In the genomic region with DNA sequence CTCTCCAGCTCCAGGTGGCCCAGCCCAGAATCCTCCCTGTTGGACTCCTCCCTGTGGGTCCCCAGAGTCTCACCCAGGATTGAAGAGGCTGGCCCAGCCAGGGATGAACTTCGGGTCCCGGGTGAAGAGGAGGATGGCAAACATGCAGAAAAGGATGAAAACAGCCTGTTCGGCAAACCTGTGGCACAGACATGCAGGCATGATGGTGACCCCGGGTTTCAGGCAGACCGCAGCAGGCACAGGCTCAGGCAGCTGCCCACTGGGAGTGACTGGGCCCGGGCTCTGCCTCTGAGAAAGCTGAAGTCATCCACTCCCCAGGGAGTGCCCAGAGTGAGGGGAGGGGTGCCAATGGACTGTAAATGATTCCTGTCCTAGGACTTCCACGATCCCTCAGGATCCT, we compare ENCODE assay signal across 34 cellular contexts. TPM values are rescaled to one million over a fixed set of nuclear protein-coding genes. Genes with fewer than 3 reads are reported as not detected.
"Had no signal": no experiment of that assay in that cellular context is flagged by ENCODE, and none has a peak within 500 bp of the region (broad histone marks: within the 10 kb centered on the region; RNA-seq: fewer than 3 reads in every experiment).

No MANE protein-coding gene starts in this region.

- H3K27ac ChIP-seq: PC-9, RWPE1, VCaP had no signal

- DNase-seq: activated B cell treated with CpG ODN at 0.5 μM for 24 hours; activated CD4-positive, alpha-beta memory T cell treated with anti-CD3 and anti-CD28 coated beads for 36 hours; activated CD4-positive, alpha-beta T cell treated with anti-CD3 and anti-CD28 coated beads for 4 hours; activated CD4-positive, alpha-beta T cell treated with anti-CD3 and anti-CD28 coated beads, Interleukin-2, amount 50 U/mL, for 1 hour; activated CD4-positive, CD25-positive, alpha-beta regulatory T cell treated with anti-CD3 and anti-CD28 coated beads, Interleukin-2, amount 50 U/mL, for 72 hours; activated CD8-positive, alpha-beta memory T cell treated with anti-CD3 and anti-CD28 coated beads, Interleukin-2, amount 50 U/mL, for 4 hours; activated gamma-delta T cell treated with Interleukin-2 at 50 U/mL for 16 hours; activated naive CD4-positive, alpha-beta T cell treated with anti-CD3 and anti-CD28 coated beads for 36 hours; activated T-cell treated with anti-CD3 and anti-CD28 coated beads for 4 hours; activated T-cell treated with anti-CD3 and anti-CD28 coated beads, Interleukin-2, amount 50 U/mL, for 4 hours; caudate nucleus; cerebellar nuclear complex; Karpas-422; NCI-H1092 treated with DMSO at 0.1 percent for 48 hours; NCI-H1417 treated with DMSO at 0.1 percent for 48 hours; NCI-H187 treated with DMSO at 0.1 percent for 48 hours; NCI-H2081; NCI-H345; NCI-H524 treated with DMSO at 0.1 percent for 48 hours; NK-92 treated with Interleukin-12 subunit alpha and Interleukin-12 subunit beta, amount 100 ng/mL, for 24 hours; Right ventricle myocardium superior; SW 1271; T-helper 1 cell; T-helper 2 cell; T-helper 9 cell had no signal

- ATAC-seq: activated naive CD4-positive, alpha-beta T cell treated with anti-CD3 and anti-CD28 coated beads, Interleukin-2, amount 50 U/mL, for 72 hours; activated T-cell treated with anti-CD3 and anti-CD28 coated beads, Interleukin-2, amount 50 U/mL, for 4 hours; K562 had no signal

- H3K4me2 ChIP-seq: PC-9 had no signal

- H3K4me3 ChIP-seq: K562, PC-9 had no signal

- H2AFZ ChIP-seq: PC-9 had no signal

- FAIRE-seq: bronchial epithelial cell, K562, RCC 7860 had no signal

RNA-seq across cellular contexts. Expression of a gene that starts 37.5 kb away (rescaled TPM):
- total RNA-seq: activated B cell treated with CpG ODN at 0.5 μM for 24 hours; activated naive CD4-positive, alpha-beta T cell treated with anti-CD3 and anti-CD28 coated beads for 36 hours; bronchial epithelial cell; K562; NCI-H460; OCI-LY7; PC-9; Right ventricle myocardium superior had no signal
- polyA plus RNA-seq: K562 had no signal
